ENCODE assay signal across 9 cellular contexts in genomic region chr1:183604048-183604808, GRCh38. TPM values are rescaled to one million over a fixed set of nuclear protein-coding genes. Genes with fewer than 3 reads are reported as not detected.
DNase-seq lines count a peak whose midpoint lies in the region; ATAC-seq and TF ChIP-seq lines count a peak whose summit lies in the region.
"Had no signal": no experiment of that assay in that cellular context is flagged by ENCODE, and none has a peak within 500 bp of the region (broad histone marks: within the 10 kb centered on the region; RNA-seq: fewer than 3 reads in every experiment).

No MANE protein-coding gene starts in this region.

- H3K36me3 ChIP-seq in A673 (ENCODE audit: insufficient read depth, low read length, poor library complexity, severe bottlenecking), result no peaks in the 10 kb centered on the region

- BruUV-seq in A673 (replicated peaks; lab: Mats Ljungman, UMichigan), result no TSS peak

- H3K9me3 ChIP-seq in A673 (ENCODE audit: low read depth, low read length, poor library complexity, severe bottlenecking), result no peaks in the 10 kb centered on the region

- ATAC-seq in GM21381 (IDR thresholded peaks at IDR 0.05; ENCODE audit: unreplicated experiment), result peak; percentile 35
- ATAC-seq in Right ventricle myocardium superior (ENCODE audit: poor library complexity), result peak; percentile 44

- intact Hi-C loops in A673 (cut with micrococcal nuclease; ENCODE audit: unreplicated experiment), result no loop called here
- intact Hi-C loops in Right ventricle myocardium superior (cut with DNase I), result no loop called here

- CTCF ChIA-PET in A673 (lab: Charles Lee), result no interaction called here

- TF ChIP-seq CTCF in A673 (conservative IDR thresholded peaks at IDR 0.05; ENCODE audit: low read depth, low read length), result no peak

- no peak overlapping the region for H3K4me3 ChIP-seq in A673 (ENCODE audit: low read depth, low read length, poor library complexity, severe bottlenecking)

- no peak overlapping the region for H3K27ac ChIP-seq in A673 (ENCODE audit: low read depth, low read length, poor library complexity, severe bottlenecking)

- DNase-seq in A673 (ENCODE audit: low spot score) (peak; percentile 21), NOMO-1 treated with DMSO at 0.1 percent for 48 hours (lab: John Stamatoyannopoulos, UW; ENCODE audit: unreplicated experiment) (peak; percentile 85), Right ventricle myocardium superior (peak; percentile 53), T-helper 9 cell (no peak), retina (no peak), activated gamma-delta T cell treated with Interleukin-2 at 50 U/mL for 16 hours (no peak)
- DNase-seq in activated naive CD4-positive, alpha-beta T cell treated with anti-CD3 and anti-CD28 coated beads, Interleukin-2, amount 50 U/mL, for 16 hours, result no peak
- DNase-seq: DND-41 had no signal

- POLR2A ChIA-PET in A673 (lab: Charles Lee; ENCODE audit: low non-redundant PET), result no interaction called here

- peaks cover under 1% of the 10 kb centered on the region for H3K4me1 ChIP-seq in A673 (ENCODE audit: insufficient read depth, low read length, poor library complexity, severe bottlenecking)

- no peaks in the 10 kb centered on the region for H3K27me3 ChIP-seq in A673 (replicated peaks; ENCODE audit: insufficient read depth, low read depth, low read length, poor library complexity)

RNA-seq across cellular contexts. Expression of gene NCF2, which starts 14.0 kb away (rescaled TPM):
- total RNA-seq in A673 (2021), result not detected in 2 replicates
- 5.7 TPM for total RNA-seq in Right ventricle myocardium superior

RNA-seq across cellular contexts. Expression of gene ARPC5, which starts 31.4 kb away (rescaled TPM):
- total RNA-seq in A673 (2021) (138 and 158 TPM in 2 replicates), Right ventricle myocardium superior (32.9 TPM)

RNA-seq across cellular contexts. Expression of gene APOBEC4, which starts 48.9 kb away (rescaled TPM):
- total RNA-seq in A673 (2021), result not detected in 2 replicates
- not detected for total RNA-seq in Right ventricle myocardium superior

Comparison
In these comparisons a context has a peak if more than half of its experiments do, and no peak if none do; other contexts are left out.
1. DNase-seq: peak in A673 (single experiment), NOMO-1 treated with DMSO at 0.1 percent for 48 hours (single experiment) and Right ventricle myocardium superior (single experiment); none in T-helper 9 cell (single experiment), activated naive CD4-positive, alpha-beta T cell treated with anti-CD3 and anti-CD28 coated beads, Interleukin-2, amount 50 U/mL, for 16 hours (single experiment), retina (single experiment) and activated gamma-delta T cell treated with Interleukin-2 at 50 U/mL for 16 hours (single experiment).